ENCODE assay signal across 1 cellular context in the genomic region with DNA sequence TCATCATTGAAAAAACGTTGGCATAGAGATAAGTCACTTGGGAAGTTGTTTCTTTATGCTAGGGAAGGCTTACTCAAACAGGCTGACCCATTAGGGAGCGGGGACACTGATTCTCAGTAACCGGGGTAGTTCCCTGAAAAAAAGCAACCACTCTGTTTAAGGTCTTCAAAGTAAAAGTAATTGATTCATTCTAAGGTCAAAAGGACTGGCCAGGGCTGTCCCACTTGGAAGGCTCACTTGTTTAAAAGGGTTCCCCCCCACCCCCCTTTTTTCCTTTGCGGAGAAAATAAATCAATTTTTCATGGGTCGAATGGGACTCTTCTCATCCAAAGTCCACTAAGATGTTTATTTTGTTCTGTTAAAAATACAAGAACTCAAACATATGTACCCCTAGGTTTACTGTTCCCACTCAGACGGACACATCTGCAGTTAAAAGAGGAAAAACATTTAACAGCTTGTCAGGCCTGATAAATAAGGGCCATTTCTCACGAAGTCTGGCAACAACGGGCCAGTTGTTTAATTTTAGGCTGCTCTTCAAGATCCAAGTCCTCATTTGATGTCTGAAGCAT.
TF ChIP-seq lines count a peak whose summit lies in the region.

No MANE protein-coding gene starts in this region.

TF ChIP-seq in HepG2, 621 proteins besides CTCF, POLR2A, EP300 and RAD21 (continues in another document):
- TF ChIP-seq ZSCAN29 (CRISPR knock-in tag; conservative IDR thresholded peaks at IDR 0.05) (no peak), ZFP36L1 (CRISPR knock-in tag; IDR thresholded peaks at IDR 0.05) (no peak), ONECUT2 (CRISPR knock-in tag; IDR thresholded peaks at IDR 0.05) (peak; percentile 76), MAFG (CRISPR knock-in tag; IDR thresholded peaks at IDR 0.05) (no peak), ZNF232 (CRISPR knock-in tag; IDR thresholded peaks at IDR 0.05; ENCODE audit: borderline replicate concordance) (no peak), ZBTB7B (CRISPR knock-in tag; IDR thresholded peaks at IDR 0.05) (0 out of 2 replicates have a peak, but pooled peaks have one; percentile 26), SRSF9 (IDR thresholded peaks at IDR 0.05; ENCODE audit: borderline replicate concordance, insufficient read depth, low read depth, low read length, poor library complexity, severe bottlenecking) (no peak), GATAD2A (CRISPR knock-in tag; IDR thresholded peaks at IDR 0.05) (peak; percentile 78), NKX3-1 (CRISPR knock-in tag; IDR thresholded peaks at IDR 0.05) (no peak), MTF1 (CRISPR knock-in tag; IDR thresholded peaks at IDR 0.05) (no peak), SIX4 (CRISPR knock-in tag; IDR thresholded peaks at IDR 0.05) (no peak), NCOR1 (IDR thresholded peaks at IDR 0.05; ENCODE audit: borderline replicate concordance, low read length) (peak; percentile 52; the same call in 1 of the 2 replicates), FOXP4 (CRISPR knock-in tag; IDR thresholded peaks at IDR 0.05) (peak; percentile 47; the same call in 1 of the 2 replicates), ZNF446 (CRISPR knock-in tag; IDR thresholded peaks at IDR 0.05) (no peak), KAT8 (CRISPR knock-in tag; IDR thresholded peaks at IDR 0.05) (0 out of 2 replicates have a peak, but pooled peaks have one; percentile 26), HMGA1 (CRISPR knock-in tag; conservative IDR thresholded peaks at IDR 0.05) (no peak), ZNF616 (CRISPR knock-in tag; IDR thresholded peaks at IDR 0.05; ENCODE audit: low read depth) (no peak), PHF21A (CRISPR knock-in tag; IDR thresholded peaks at IDR 0.05) (peak; percentile 82; the same call in 1 of the 2 replicates), KMT2B (CRISPR knock-in tag; IDR thresholded peaks at IDR 0.05) (no peak), PATZ1 (CRISPR knock-in tag; IDR thresholded peaks at IDR 0.05) (peak; percentile 55), PAXIP1 (CRISPR knock-in tag; conservative IDR thresholded peaks at IDR 0.05) (peak; percentile 82), ZBED4 (CRISPR knock-in tag; IDR thresholded peaks at IDR 0.05; ENCODE audit: borderline replicate concordance) (0 out of 2 replicates have a peak, but pooled peaks have one; percentile 31), STAG1 (CRISPR knock-in tag; IDR thresholded peaks at IDR 0.05) (no peak), CBX2 (IDR thresholded peaks at IDR 0.05; ENCODE audit: low read depth, low read length) (no peak), CBX2 (CRISPR knock-in tag; IDR thresholded peaks at IDR 0.05; ENCODE audit: low read depth) (no peak), POLR2AphosphoS5 (IDR thresholded peaks at IDR 0.05; ENCODE audit: low read depth, low read length) (no peak), HHEX (CRISPR knock-in tag; IDR thresholded peaks at IDR 0.05) (no peak)
- TF ChIP-seq, protein P1, sequence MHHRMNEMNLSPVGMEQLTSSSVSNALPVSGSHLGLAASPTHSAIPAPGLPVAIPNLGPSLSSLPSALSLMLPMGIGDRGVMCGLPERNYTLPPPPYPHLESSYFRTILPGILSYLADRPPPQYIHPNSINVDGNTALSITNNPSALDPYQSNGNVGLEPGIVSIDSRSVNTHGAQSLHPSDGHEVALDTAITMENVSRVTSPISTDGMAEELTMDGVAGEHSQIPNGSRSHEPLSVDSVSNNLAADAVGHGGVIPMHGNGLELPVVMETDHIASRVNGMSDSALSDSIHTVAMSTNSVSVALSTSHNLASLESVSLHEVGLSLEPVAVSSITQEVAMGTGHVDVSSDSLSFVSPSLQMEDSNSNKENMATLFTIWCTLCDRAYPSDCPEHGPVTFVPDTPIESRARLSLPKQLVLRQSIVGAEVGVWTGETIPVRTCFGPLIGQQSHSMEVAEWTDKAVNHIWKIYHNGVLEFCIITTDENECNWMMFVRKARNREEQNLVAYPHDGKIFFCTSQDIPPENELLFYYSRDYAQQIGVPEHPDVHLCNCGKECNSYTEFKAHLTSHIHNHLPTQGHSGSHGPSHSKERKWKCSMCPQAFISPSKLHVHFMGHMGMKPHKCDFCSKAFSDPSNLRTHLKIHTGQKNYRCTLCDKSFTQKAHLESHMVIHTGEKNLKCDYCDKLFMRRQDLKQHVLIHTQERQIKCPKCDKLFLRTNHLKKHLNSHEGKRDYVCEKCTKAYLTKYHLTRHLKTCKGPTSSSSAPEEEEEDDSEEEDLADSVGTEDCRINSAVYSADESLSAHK (CRISPR knock-in tag; IDR thresholded peaks at IDR 0.05; ENCODE audit: borderline replicate concordance) = no peak
- TF ChIP-seq, protein P2, sequence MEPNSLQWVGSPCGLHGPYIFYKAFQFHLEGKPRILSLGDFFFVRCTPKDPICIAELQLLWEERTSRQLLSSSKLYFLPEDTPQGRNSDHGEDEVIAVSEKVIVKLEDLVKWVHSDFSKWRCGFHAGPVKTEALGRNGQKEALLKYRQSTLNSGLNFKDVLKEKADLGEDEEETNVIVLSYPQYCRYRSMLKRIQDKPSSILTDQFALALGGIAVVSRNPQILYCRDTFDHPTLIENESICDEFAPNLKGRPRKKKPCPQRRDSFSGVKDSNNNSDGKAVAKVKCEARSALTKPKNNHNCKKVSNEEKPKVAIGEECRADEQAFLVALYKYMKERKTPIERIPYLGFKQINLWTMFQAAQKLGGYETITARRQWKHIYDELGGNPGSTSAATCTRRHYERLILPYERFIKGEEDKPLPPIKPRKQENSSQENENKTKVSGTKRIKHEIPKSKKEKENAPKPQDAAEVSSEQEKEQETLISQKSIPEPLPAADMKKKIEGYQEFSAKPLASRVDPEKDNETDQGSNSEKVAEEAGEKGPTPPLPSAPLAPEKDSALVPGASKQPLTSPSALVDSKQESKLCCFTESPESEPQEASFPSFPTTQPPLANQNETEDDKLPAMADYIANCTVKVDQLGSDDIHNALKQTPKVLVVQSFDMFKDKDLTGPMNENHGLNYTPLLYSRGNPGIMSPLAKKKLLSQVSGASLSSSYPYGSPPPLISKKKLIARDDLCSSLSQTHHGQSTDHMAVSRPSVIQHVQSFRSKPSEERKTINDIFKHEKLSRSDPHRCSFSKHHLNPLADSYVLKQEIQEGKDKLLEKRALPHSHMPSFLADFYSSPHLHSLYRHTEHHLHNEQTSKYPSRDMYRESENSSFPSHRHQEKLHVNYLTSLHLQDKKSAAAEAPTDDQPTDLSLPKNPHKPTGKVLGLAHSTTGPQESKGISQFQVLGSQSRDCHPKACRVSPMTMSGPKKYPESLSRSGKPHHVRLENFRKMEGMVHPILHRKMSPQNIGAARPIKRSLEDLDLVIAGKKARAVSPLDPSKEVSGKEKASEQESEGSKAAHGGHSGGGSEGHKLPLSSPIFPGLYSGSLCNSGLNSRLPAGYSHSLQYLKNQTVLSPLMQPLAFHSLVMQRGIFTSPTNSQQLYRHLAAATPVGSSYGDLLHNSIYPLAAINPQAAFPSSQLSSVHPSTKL (CRISPR knock-in tag; IDR thresholded peaks at IDR 0.05) = peak; percentile 53; the same call in 1 of the 2 replicates
- TF ChIP-seq, protein P3, sequence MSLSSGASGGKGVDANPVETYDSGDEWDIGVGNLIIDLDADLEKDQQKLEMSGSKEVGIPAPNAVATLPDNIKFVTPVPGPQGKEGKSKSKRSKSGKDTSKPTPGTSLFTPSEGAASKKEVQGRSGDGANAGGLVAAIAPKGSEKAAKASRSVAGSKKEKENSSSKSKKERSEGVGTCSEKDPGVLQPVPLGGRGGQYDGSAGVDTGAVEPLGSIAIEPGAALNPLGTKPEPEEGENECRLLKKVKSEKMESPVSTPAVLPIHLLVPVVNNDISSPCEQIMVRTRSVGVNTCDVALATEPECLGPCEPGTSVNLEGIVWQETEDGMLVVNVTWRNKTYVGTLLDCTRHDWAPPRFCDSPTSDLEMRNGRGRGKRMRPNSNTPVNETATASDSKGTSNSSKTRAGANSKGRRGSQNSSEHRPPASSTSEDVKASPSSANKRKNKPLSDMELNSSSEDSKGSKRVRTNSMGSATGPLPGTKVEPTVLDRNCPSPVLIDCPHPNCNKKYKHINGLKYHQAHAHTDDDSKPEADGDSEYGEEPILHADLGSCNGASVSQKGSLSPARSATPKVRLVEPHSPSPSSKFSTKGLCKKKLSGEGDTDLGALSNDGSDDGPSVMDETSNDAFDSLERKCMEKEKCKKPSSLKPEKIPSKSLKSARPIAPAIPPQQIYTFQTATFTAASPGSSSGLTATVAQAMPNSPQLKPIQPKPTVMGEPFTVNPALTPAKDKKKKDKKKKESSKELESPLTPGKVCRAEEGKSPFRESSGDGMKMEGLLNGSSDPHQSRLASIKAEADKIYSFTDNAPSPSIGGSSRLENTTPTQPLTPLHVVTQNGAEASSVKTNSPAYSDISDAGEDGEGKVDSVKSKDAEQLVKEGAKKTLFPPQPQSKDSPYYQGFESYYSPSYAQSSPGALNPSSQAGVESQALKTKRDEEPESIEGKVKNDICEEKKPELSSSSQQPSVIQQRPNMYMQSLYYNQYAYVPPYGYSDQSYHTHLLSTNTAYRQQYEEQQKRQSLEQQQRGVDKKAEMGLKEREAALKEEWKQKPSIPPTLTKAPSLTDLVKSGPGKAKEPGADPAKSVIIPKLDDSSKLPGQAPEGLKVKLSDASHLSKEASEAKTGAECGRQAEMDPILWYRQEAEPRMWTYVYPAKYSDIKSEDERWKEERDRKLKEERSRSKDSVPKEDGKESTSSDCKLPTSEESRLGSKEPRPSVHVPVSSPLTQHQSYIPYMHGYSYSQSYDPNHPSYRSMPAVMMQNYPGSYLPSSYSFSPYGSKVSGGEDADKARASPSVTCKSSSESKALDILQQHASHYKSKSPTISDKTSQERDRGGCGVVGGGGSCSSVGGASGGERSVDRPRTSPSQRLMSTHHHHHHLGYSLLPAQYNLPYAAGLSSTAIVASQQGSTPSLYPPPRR (CRISPR knock-in tag; IDR thresholded peaks at IDR 0.05; ENCODE audit: borderline replicate concordance) = 0 out of 2 replicates have a peak, but pooled peaks have one; percentile 27
